26 cellular contexts compared by ENCODE assay signal in the genomic region with DNA sequence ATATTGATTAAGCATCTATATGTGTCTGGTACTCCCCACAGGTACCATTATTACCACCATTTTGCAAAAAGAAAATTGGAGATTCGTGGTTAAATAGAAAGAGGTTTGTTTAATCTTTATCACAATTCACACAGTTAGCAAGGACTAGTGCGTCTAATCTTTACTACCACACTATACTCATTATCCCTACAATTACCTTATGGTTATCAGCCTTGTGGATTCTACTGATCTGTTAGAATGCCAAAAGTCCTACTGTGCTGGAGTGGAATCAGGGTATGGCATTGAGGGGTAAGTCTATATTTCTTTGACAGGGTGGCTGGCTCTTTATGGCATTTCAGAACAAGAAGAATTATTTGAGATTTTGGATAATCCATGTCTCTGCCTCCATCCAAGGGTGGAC.
"Had no signal": no experiment of that assay in that cellular context is flagged by ENCODE, and none has a peak within 500 bp of the region (broad histone marks: within the 10 kb centered on the region; RNA-seq: fewer than 3 reads in every experiment).

No MANE protein-coding gene starts in this region.

- DNase-seq: heart right ventricle; kidney; left ventricle myocardium inferior; midbrain; mucosa of descending colon; naive thymus-derived CD4-positive, alpha-beta T cell; ovary; posterior cingulate gyrus; retina; right cardiac atrium; spleen; stimulated activated CD4-positive, alpha-beta T cell treated with anti-CD3 and anti-CD28 coated beads, Interleukin-4, amount 100 ng/mL, for 24 hours; stimulated activated naive CD4-positive, alpha-beta T cell; tibial artery; trophoblast cell; upper lobe of right lung had no signal

- H3K9me3 ChIP-seq: heart right ventricle, mucosa of descending colon, ovary, prostate gland, spleen, suprapubic skin, thoracic aorta, tibial artery, upper lobe of right lung had no signal

- H3K4me2 ChIP-seq: hepatocyte had no signal

- H2AFZ ChIP-seq: hepatocyte had no signal

- ATAC-seq: heart right ventricle; mucosa of descending colon; naive thymus-derived CD4-positive, alpha-beta T cell; natural killer cell treated with Interleukin-12 subunit alpha and Interleukin-12 subunit beta and Interleukin-15 and Interleukin-18, amount 100 ng/mL, for 72 hours; right cardiac atrium; sciatic nerve; stimulated activated effector memory CD8-positive, alpha-beta T cell treated with anti-CD3 and anti-CD28 coated beads, Interleukin-12 subunit alpha, Interleukin-12 subunit beta, amount 100 ng/mL, for 72 hours; upper lobe of right lung had no signal

- H3K4me1 ChIP-seq: prostate gland, spleen, upper lobe of right lung had no signal

- FAIRE-seq: kidney, urothelium cell line had no signal

- H3K36me3 ChIP-seq: heart right ventricle, left ventricle myocardium inferior, ovary, prostate gland, spleen, suprapubic skin, thoracic aorta, tibial artery, upper lobe of right lung had no signal

- H3K4me3 ChIP-seq: heart right ventricle, hepatocyte, left ventricle myocardium inferior, lung, mucosa of descending colon, ovary, prostate gland, skin epidermis, spleen, suprapubic skin, thoracic aorta, tibial artery, upper lobe of right lung had no signal

- H3K27ac ChIP-seq: heart right ventricle, hepatocyte, left ventricle myocardium inferior, ovary, prostate gland, skin epidermis, spleen, suprapubic skin, thoracic aorta, tibial artery, upper lobe of right lung had no signal

- H3K79me2 ChIP-seq: hepatocyte had no signal

- H3K27me3 ChIP-seq: heart right ventricle, hepatocyte, ovary, spleen, suprapubic skin, tibial artery, upper lobe of right lung had no signal
